In genomic region chr11:57779275-57779674, GRCh38 we compare ENCODE assay signal across 1 cellular context.
TF ChIP-seq lines count a peak whose summit lies in the region.

No MANE protein-coding gene starts in this region.

TF ChIP-seq in GM12878, 131 proteins besides CTCF, POLR2A, EP300 and RAD21 (continued from another document):
- TF ChIP-seq, protein P1, sequence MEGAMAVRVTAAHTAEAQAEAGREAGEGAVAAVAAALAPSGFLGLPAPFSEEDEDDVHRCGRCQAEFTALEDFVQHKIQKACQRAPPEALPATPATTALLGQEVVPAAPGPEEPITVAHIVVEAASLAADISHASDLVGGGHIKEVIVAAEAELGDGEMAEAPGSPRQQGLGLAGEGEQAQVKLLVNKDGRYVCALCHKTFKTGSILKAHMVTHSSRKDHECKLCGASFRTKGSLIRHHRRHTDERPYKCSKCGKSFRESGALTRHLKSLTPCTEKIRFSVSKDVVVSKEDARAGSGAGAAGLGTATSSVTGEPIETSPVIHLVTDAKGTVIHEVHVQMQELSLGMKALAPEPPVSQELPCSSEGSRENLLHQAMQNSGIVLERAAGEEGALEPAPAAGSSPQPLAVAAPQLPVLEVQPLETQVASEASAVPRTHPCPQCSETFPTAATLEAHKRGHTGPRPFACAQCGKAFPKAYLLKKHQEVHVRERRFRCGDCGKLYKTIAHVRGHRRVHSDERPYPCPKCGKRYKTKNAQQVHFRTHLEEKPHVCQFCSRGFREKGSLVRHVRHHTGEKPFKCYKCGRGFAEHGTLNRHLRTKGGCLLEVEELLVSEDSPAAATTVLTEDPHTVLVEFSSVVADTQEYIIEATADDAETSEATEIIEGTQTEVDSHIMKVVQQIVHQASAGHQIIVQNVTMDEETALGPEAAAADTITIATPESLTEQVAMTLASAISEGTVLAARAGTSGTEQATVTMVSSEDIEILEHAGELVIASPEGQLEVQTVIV (IDR thresholded peaks at IDR 0.05; ENCODE audit: borderline replicate concordance, partially characterized antibody), result no peak
- TF ChIP-seq ETV6 (conservative IDR thresholded peaks at IDR 0.05 in 1 of 2, IDR thresholded peaks at IDR 0.05 in 1 of 2; ENCODE audit: borderline replicate concordance in 1 of 2, low read depth in 1 of 2), result no peak
- no peak for TF ChIP-seq GATAD2B (conservative IDR thresholded peaks at IDR 0.05; ENCODE audit: low read depth)
- TF ChIP-seq ZNF592 (IDR thresholded peaks at IDR 0.05), result no peak
- no peak for TF ChIP-seq SMC3 (IDR thresholded peaks at IDR 0.05; ENCODE audit: borderline replicate concordance, low read length)
- TF ChIP-seq SREBF1 (IDR thresholded peaks at IDR 0.05; ENCODE audit: low read length), result no peak
